ENCODE assay signal across 23 cellular contexts in the genomic region with DNA sequence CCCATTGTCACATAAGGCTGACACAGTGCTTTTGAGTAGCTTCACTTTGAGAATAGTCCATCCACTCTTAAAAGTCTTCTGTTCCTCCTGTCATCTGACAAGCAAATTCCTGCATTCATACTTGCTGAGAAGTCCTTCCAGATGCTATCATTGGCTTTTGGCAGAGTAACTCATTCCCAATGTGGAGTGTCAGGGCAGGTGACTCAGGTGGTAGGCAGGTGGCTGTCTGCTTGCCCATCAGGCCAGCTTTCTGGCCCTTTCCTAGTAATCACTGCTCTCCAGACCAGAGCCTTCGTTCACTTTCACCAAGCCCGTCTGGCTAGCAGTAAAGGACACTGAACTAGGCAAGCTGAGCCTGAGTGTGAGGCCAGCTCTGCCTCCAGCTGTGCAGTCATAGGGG.
"Had no signal": no experiment of that assay in that cellular context is flagged by ENCODE, and none has a peak within 500 bp of the region (broad histone marks: within the 10 kb centered on the region; RNA-seq: fewer than 3 reads in every experiment).

No MANE protein-coding gene starts in this region.

- H3K9me3 ChIP-seq: Peyer's patch had no signal

- FAIRE-seq: K562, TTC549 had no signal

- H3K4me1 ChIP-seq: Peyer's patch had no signal

- H3K27me3 ChIP-seq: brain microvascular endothelial cell, Peyer's patch had no signal

- H3K36me3 ChIP-seq: brain microvascular endothelial cell, Peyer's patch had no signal

- DNase-seq: activated B cell treated with CpG ODN at 0.5 μM for 24 hours; activated CD4-positive, alpha-beta T cell treated with anti-CD3 and anti-CD28 coated beads for 1 hour; activated CD4-positive, alpha-beta T cell treated with anti-CD3 and anti-CD28 coated beads, Interleukin-2, amount 10 ng/mL, durations not matched to agents 24 days and 14 days; activated CD4-positive, alpha-beta T cell treated with anti-CD3 and anti-CD28 coated beads, Interleukin-2, amount 50 U/mL, for 48 hours; activated CD8-positive, alpha-beta memory T cell treated with anti-CD3 and anti-CD28 coated beads, Interleukin-2, amount 10 ng/mL, durations not matched to agents 7 days and 5 days; activated effector memory CD4-positive, alpha-beta T cell treated with anti-CD3 and anti-CD28 coated beads, Interleukin-2, amount 50 U/mL, for 16 hours; activated naive CD4-positive, alpha-beta T cell treated with Interleukin-2 at 50 U/mL for 16 hours; activated T-cell treated with anti-CD3 and anti-CD28 coated beads, Interleukin-2, amount 50 U/mL, for 24 hours; amygdala; brain microvascular endothelial cell; Karpas-422; MM.1S; NCI-H1105; NCI-H1694 treated with DMSO at 0.1 percent for 48 hours; NCI-H2029 treated with DMSO at 0.1 percent for 48 hours; NCI-H345; NCI-H510A; Peyer's patch; SHP77; T1000 had no signal

- H3K4me3 ChIP-seq: K562, Peyer's patch had no signal

- H3K27ac ChIP-seq: brain microvascular endothelial cell, Peyer's patch, RWPE1 had no signal

- ATAC-seq: activated CD8-positive, alpha-beta memory T cell treated with anti-CD3 and anti-CD28 coated beads, Interleukin-2, amount 10 ng/mL, durations not matched to agents 7 days and 5 days; K562 had no signal
